In genomic region chr11:15770798-15771414, GRCh38 we compare ENCODE assay signal across 8 cellular contexts.
A peak's percentile ranks its signal among the peaks of the same experiment; 100 is the strongest.
DNase-seq lines count a peak whose midpoint lies in the region; ATAC-seq and TF ChIP-seq lines count a peak whose summit lies in the region.

No MANE protein-coding gene starts in this region.

- H3K4me3 ChIP-seq in testis, result no peak overlapping the region

- DNase-seq in activated CD8-positive, alpha-beta memory T cell treated with anti-CD3 and anti-CD28 coated beads, Interleukin-2, amount 50 U/mL, for 48 hours, result peak; percentile 56
- DNase-seq in activated CD8-positive, alpha-beta memory T cell treated with anti-CD3 and anti-CD28 coated beads, Interleukin-2, amount 50 U/mL, for 4 hours, result no peak
- peak; percentile 51 for DNase-seq in HuH-7 (ENCODE audit: low spot score)
- DNase-seq in iPS-NIHi11 (ENCODE audit: low spot score), result peak; percentile 63
- peak; percentile 76 for DNase-seq in testis
- no peak for DNase-seq in activated T-helper 2 cell treated with anti-CD3 and anti-CD28 coated beads, Interferon-gamma antibody, Interleukin-2, Interleukin-4, amounts not matched to agents 10 μg/mL and 5 μg/mL and 100 μg/mL, durations not matched to agents 14 hours and 24 hours and 36 hours (ENCODE audit: low spot score)

- TF ChIP-seq CTCF in testis (IDR thresholded peaks at IDR 0.05), result peak in 2 of 3 experiments; percentile 43 to 69

- H3K4me3 Mint-ChIP-seq in activated T-helper 17 cell treated with anti-CD3 and anti-CD28 coated beads, Interleukin-2, amount 50 U/mL, for 72 hours, result no peak overlapping the region
- H3K4me3 Mint-ChIP-seq in activated T-helper 2 cell treated with anti-CD3 and anti-CD28 coated beads, Interferon-gamma antibody, Interleukin-2, Interleukin-4, amounts not matched to agents 10 μg/mL and 5 μg/mL and 100 μg/mL, durations not matched to agents 14 hours and 24 hours and 36 hours (ENCODE audit: low read depth), result no peak overlapping the region

- H3K36me3 ChIP-seq in testis (ENCODE audit: low read depth, missing control alignments), result no peaks in the 10 kb centered on the region

- H3K9me3 Mint-ChIP-seq in activated T-helper 17 cell treated with anti-CD3 and anti-CD28 coated beads, Interleukin-2, amount 50 U/mL, for 72 hours, result no peaks in the 10 kb centered on the region
- H3K9me3 Mint-ChIP-seq in activated T-helper 2 cell treated with anti-CD3 and anti-CD28 coated beads, Interferon-gamma antibody, Interleukin-2, Interleukin-4, amounts not matched to agents 10 μg/mL and 5 μg/mL and 100 μg/mL, durations not matched to agents 14 hours and 24 hours and 36 hours, result no peaks in the 10 kb centered on the region

- no peak for TF ChIP-seq POLR2A in testis (IDR thresholded peaks at IDR 0.05)

- 83 to 87% methylated on average over 1 of the region's 1 CpG for WGBS in testis, 2 donors

- H3K27me3 ChIP-seq in testis, result no peaks in the 10 kb centered on the region

- peak; percentile 32 for ATAC-seq in activated T-helper 17 cell treated with anti-CD3 and anti-CD28 coated beads, Interleukin-2, amount 50 U/mL, for 72 hours (replicated peaks)
- no peak for ATAC-seq in HG02763 (IDR thresholded peaks at IDR 0.05; ENCODE audit: unreplicated experiment)

- intact Hi-C loops in testis (cut with DNase I; ENCODE audit: low total_unique reads), result no loop called here
- intact Hi-C loops in activated T-helper 2 cell treated with anti-CD3 and anti-CD28 coated beads, Interferon-gamma antibody, Interleukin-2, Interleukin-4, amounts not matched to agents 10 μg/mL and 5 μg/mL and 100 μg/mL, durations not matched to agents 14 hours and 24 hours and 36 hours (cut with micrococcal nuclease), result loop anchor here (5.0 kb wide), 1 partner anchor 841 kb away; no protein-coding TSS in a partner anchor

- no peaks in the 10 kb centered on the region for H3K36me3 Mint-ChIP-seq in activated T-helper 17 cell treated with anti-CD3 and anti-CD28 coated beads, Interleukin-2, amount 50 U/mL, for 72 hours (ENCODE audit: low read depth)
- no peaks in the 10 kb centered on the region for H3K36me3 Mint-ChIP-seq in activated T-helper 2 cell treated with anti-CD3 and anti-CD28 coated beads, Interferon-gamma antibody, Interleukin-2, Interleukin-4, amounts not matched to agents 10 μg/mL and 5 μg/mL and 100 μg/mL, durations not matched to agents 14 hours and 24 hours and 36 hours (ENCODE audit: low read depth)

- H3K4me1 ChIP-seq in testis, result peaks cover 19% of the 10 kb centered on the region

- H3K9me3 ChIP-seq in testis, result no peaks in the 10 kb centered on the region

- H3K27ac Mint-ChIP-seq in activated T-helper 17 cell treated with anti-CD3 and anti-CD28 coated beads, Interleukin-2, amount 50 U/mL, for 72 hours, result no peak overlapping the region
- no peak overlapping the region for H3K27ac Mint-ChIP-seq in activated T-helper 2 cell treated with anti-CD3 and anti-CD28 coated beads, Interferon-gamma antibody, Interleukin-2, Interleukin-4, amounts not matched to agents 10 μg/mL and 5 μg/mL and 100 μg/mL, durations not matched to agents 14 hours and 24 hours and 36 hours

- no peak overlapping the region for H3K27ac ChIP-seq in testis

- peaks cover 6% of the 10 kb centered on the region for H3K27me3 Mint-ChIP-seq in activated T-helper 17 cell treated with anti-CD3 and anti-CD28 coated beads, Interleukin-2, amount 50 U/mL, for 72 hours
- H3K27me3 Mint-ChIP-seq in activated T-helper 2 cell treated with anti-CD3 and anti-CD28 coated beads, Interferon-gamma antibody, Interleukin-2, Interleukin-4, amounts not matched to agents 10 μg/mL and 5 μg/mL and 100 μg/mL, durations not matched to agents 14 hours and 24 hours and 36 hours (ENCODE audit: low read depth), result no peaks in the 10 kb centered on the region

- peaks cover 4% of the 10 kb centered on the region for H3K4me1 Mint-ChIP-seq in activated T-helper 17 cell treated with anti-CD3 and anti-CD28 coated beads, Interleukin-2, amount 50 U/mL, for 72 hours
- no peaks in the 10 kb centered on the region for H3K4me1 Mint-ChIP-seq in activated T-helper 2 cell treated with anti-CD3 and anti-CD28 coated beads, Interferon-gamma antibody, Interleukin-2, Interleukin-4, amounts not matched to agents 10 μg/mL and 5 μg/mL and 100 μg/mL, durations not matched to agents 14 hours and 24 hours and 36 hours (ENCODE audit: low read depth)

Comparison
In these comparisons a context has a peak if more than half of its experiments do, and no peak if none do; other contexts are left out.
1. DNase-seq: peak in activated CD8-positive, alpha-beta memory T cell treated with anti-CD3 and anti-CD28 coated beads, Interleukin-2, amount 50 U/mL, for 48 hours (single experiment), HuH-7 (single experiment), iPS-NIHi11 (single experiment) and testis (single experiment); none in activated CD8-positive, alpha-beta memory T cell treated with anti-CD3 and anti-CD28 coated beads, Interleukin-2, amount 50 U/mL, for 4 hours (single experiment) and activated T-helper 2 cell treated with anti-CD3 and anti-CD28 coated beads, Interferon-gamma antibody, Interleukin-2, Interleukin-4, amounts not matched to agents 10 μg/mL and 5 μg/mL and 100 μg/mL, durations not matched to agents 14 hours and 24 hours and 36 hours (single experiment).